12 cellular contexts compared by ENCODE assay signal in genomic region chr1:47934243-47934805, GRCh38.
A peak's percentile ranks its signal among the peaks of the same experiment; 100 is the strongest.
DNase-seq lines count a peak whose midpoint lies in the region; ATAC-seq and TF ChIP-seq lines count a peak whose summit lies in the region.
"Had no signal": no experiment of that assay in that cellular context is flagged by ENCODE, and none has a peak within 500 bp of the region (broad histone marks: within the 10 kb centered on the region; RNA-seq: fewer than 3 reads in every experiment).

No MANE protein-coding gene starts in this region.

- no peak for TF ChIP-seq POLR2A in sigmoid colon (IDR thresholded peaks at IDR 0.05)

- ATAC-seq in HG03565 (IDR thresholded peaks at IDR 0.05; ENCODE audit: unreplicated experiment): no peak
- ATAC-seq in HG02852 (IDR thresholded peaks at IDR 0.05; ENCODE audit: unreplicated experiment): no peak

- intact Hi-C loops in sigmoid colon (cut with DNase I): no loop called here

- H3K27ac ChIP-seq in sigmoid colon: peak overlapping the region; percentile 11 to 73 (median 46)

- H3K36me3 ChIP-seq in sigmoid colon: no peaks in the 10 kb centered on the region

- in situ Hi-C loops in astrocyte of the cerebellum (cut with HindIII; ENCODE audit: low sequenced_read_pairs): no loop called here

- no peak for TF ChIP-seq CTCF in astrocyte of the cerebellum (IDR thresholded peaks at IDR 0.05; ENCODE audit: low read depth, low read length, missing control alignments)
- TF ChIP-seq CTCF in sigmoid colon (IDR thresholded peaks at IDR 0.05): no peak

- WGBS in sigmoid colon, 2 donors: 68 to 70% methylated on average over 9 of the region's 9 CpGs

- H3K27me3 ChIP-seq in sigmoid colon: no peaks in the 10 kb centered on the region

- peaks cover 0 to 12% (median 3%) of the 10 kb centered on the region in 4 donors for H3K4me1 ChIP-seq in sigmoid colon
- H3K4me1 ChIP-seq: Caco-2 had no signal

- no peak for TF ChIP-seq EP300 in sigmoid colon (IDR thresholded peaks at IDR 0.05)

- no peaks in the 10 kb centered on the region for H3K9me3 ChIP-seq in sigmoid colon
- H3K9me3 ChIP-seq: Caco-2 had no signal

- DNase-seq in GM04503 (ENCODE audit: low read depth) (peak; percentile 18), astrocyte of the cerebellum (ENCODE audit: low read depth) (peak; percentile 16), iPS-NIHi7 (ENCODE audit: extremely low spot score) (peak; percentile 54), sigmoid colon (peak; percentile 89), globus pallidus (ENCODE audit: low spot score) (no peak), NCI-H524 treated with DMSO at 0.1 percent for 48 hours (lab: John Stamatoyannopoulos, UW) (no peak)
- DNase-seq: activated CD8-positive, alpha-beta memory T cell treated with anti-CD3 and anti-CD28 coated beads, Interleukin-2, amount 50 U/mL, for 48 hours; Caco-2; effector CD8-positive, alpha-beta T cell; MV-4-11 had no signal

- H3K4me3 ChIP-seq in astrocyte of the cerebellum (ENCODE audit: low read depth, low read length): no peak overlapping the region
- H3K4me3 ChIP-seq in sigmoid colon: no peak overlapping the region

Comparison
In these comparisons a context has a peak if more than half of its experiments do, and no peak if none do; other contexts are left out.
1. DNase-seq: peak in GM04503 (single experiment), astrocyte of the cerebellum (single experiment), iPS-NIHi7 (single experiment) and sigmoid colon (single experiment); none in globus pallidus (single experiment) and NCI-H524 treated with DMSO at 0.1 percent for 48 hours (single experiment).